1 cellular context compared by ENCODE assay signal in genomic region chr2:20215183-20216040, GRCh38.
TF ChIP-seq lines count a peak whose summit lies in the region.

No MANE protein-coding gene starts in this region.

TF ChIP-seq in HepG2, 621 proteins besides CTCF, POLR2A, EP300 and RAD21 (continued from another document and continues in another):
- TF ChIP-seq FUBP1 (CRISPR knock-in tag; IDR thresholded peaks at IDR 0.05; ENCODE audit: borderline replicate concordance) (no peak), MED8 (CRISPR knock-in tag; IDR thresholded peaks at IDR 0.05; ENCODE audit: insufficient replicate concordance) (no peak), SP1 (IDR thresholded peaks at IDR 0.05) (no peak), SP1 (CRISPR knock-in tag; IDR thresholded peaks at IDR 0.05) (no peak), ZNF501 (CRISPR knock-in tag; IDR thresholded peaks at IDR 0.05) (peak; percentile 65), ZBTB34 (CRISPR knock-in tag; IDR thresholded peaks at IDR 0.05) (peak; percentile 92), ZNF496 (CRISPR knock-in tag; IDR thresholded peaks at IDR 0.05; ENCODE audit: insufficient replicate concordance) (no peak), ZNF800 (CRISPR knock-in tag; IDR thresholded peaks at IDR 0.05) (peak; percentile 40; the same call in 1 of the 2 replicates), ZNF644 (CRISPR knock-in tag; IDR thresholded peaks at IDR 0.05; ENCODE audit: low read depth) (peak; percentile 85), TARDBP (CRISPR knock-in tag; IDR thresholded peaks at IDR 0.05) (peak; percentile 96), REXO4 (CRISPR knock-in tag; IDR thresholded peaks at IDR 0.05; ENCODE audit: borderline replicate concordance) (no peak), PBX3 (CRISPR knock-in tag; IDR thresholded peaks at IDR 0.05; ENCODE audit: borderline replicate concordance) (no peak), ZNF331 (CRISPR knock-in tag; IDR thresholded peaks at IDR 0.05) (peak; percentile 90), FOXJ3 (CRISPR knock-in tag; IDR thresholded peaks at IDR 0.05; ENCODE audit: borderline replicate concordance) (peak; percentile 67; the same call in 1 of the 2 replicates), ZNF143 (CRISPR knock-in tag; IDR thresholded peaks at IDR 0.05) (peak; percentile 57; the same call in 1 of the 2 replicates), MLX (CRISPR knock-in tag; IDR thresholded peaks at IDR 0.05) (peak; percentile 82; the same call in 1 of the 2 replicates), TERF1 (CRISPR knock-in tag; IDR thresholded peaks at IDR 0.05) (no peak), ZBED4 (CRISPR knock-in tag; IDR thresholded peaks at IDR 0.05; ENCODE audit: borderline replicate concordance) (peak; percentile 89), MYC (CRISPR knock-in tag; IDR thresholded peaks at IDR 0.05; ENCODE audit: borderline replicate concordance) (peak; percentile 84; the same call in 1 of the 2 replicates), ZNF616 (CRISPR knock-in tag; IDR thresholded peaks at IDR 0.05; ENCODE audit: low read depth) (no peak), ZNF44 (CRISPR knock-in tag; IDR thresholded peaks at IDR 0.05) (0 out of 2 replicates have a peak, but pooled peaks have one; percentile 48), ZNF121 (CRISPR knock-in tag; IDR thresholded peaks at IDR 0.05) (peak; percentile 86), ZNF543 (CRISPR knock-in tag; IDR thresholded peaks at IDR 0.05) (peak; percentile 68; the same call in 1 of the 2 replicates), ZZZ3 (CRISPR knock-in tag; IDR thresholded peaks at IDR 0.05; ENCODE audit: borderline replicate concordance) (0 out of 2 replicates have a peak, but pooled peaks have one; percentile 77), ZNF839 (CRISPR knock-in tag; IDR thresholded peaks at IDR 0.05; ENCODE audit: borderline replicate concordance) (no peak), ZNF225 (CRISPR knock-in tag; IDR thresholded peaks at IDR 0.05) (0 out of 2 replicates have a peak, but pooled peaks have one; percentile 14), PCBP1 (IDR thresholded peaks at IDR 0.05; ENCODE audit: borderline replicate concordance, low read depth, low read length) (no peak), BATF2 (CRISPR knock-in tag; IDR thresholded peaks at IDR 0.05) (no peak), TCF12 (IDR thresholded peaks at IDR 0.05) (no peak), TCF12 (CRISPR knock-in tag; IDR thresholded peaks at IDR 0.05) (peak; percentile 69; the same call in 1 of the 2 replicates), ZBTB4 (CRISPR knock-in tag; IDR thresholded peaks at IDR 0.05; ENCODE audit: borderline replicate concordance) (peak; percentile 85; the same call in 1 of the 2 replicates), ZNF160 (CRISPR knock-in tag; IDR thresholded peaks at IDR 0.05) (peak; percentile 87), ZNF280D (CRISPR knock-in tag; IDR thresholded peaks at IDR 0.05) (peak; percentile 96)
